ENCODE assay signal across 7 cellular contexts in genomic region chr19:4792866-4793195, GRCh38. TPM values are rescaled to one million over a fixed set of nuclear protein-coding genes. Genes with fewer than 3 reads are reported as not detected.
DNase-seq lines count a peak whose midpoint lies in the region; ATAC-seq and TF ChIP-seq lines count a peak whose summit lies in the region.
"Not testable (repeated sequence)": the region's sequence is repeated elsewhere in the genome, so short reads cannot be mapped to it uniquely, and the experiment has no call there.

No MANE protein-coding gene starts in this region.

- H3K9ac ChIP-seq in OCI-LY1 (ENCODE audit: low read length): peak overlapping the region; percentile 94
- not testable (repeated sequence) for H3K9ac ChIP-seq in mammary epithelial cell (ENCODE audit: insufficient read depth, low read length)

- CTCF ChIA-PET in activated CD8-positive, alpha-beta T cell treated with anti-CD3 and anti-CD28 coated beads for 36 hours (lab: Charles Lee): interaction anchor here (2.5 to 6.4 kb wide), 3 partner anchors 11 to 61 kb away, joined by 27 to 106 read pairs (median 28); no protein-coding TSS in a partner anchor
- CTCF ChIA-PET in mammary epithelial cell (lab: Charles Lee; ENCODE audit: low non-redundant PET): not testable (repeated sequence)

- not testable (repeated sequence) for H3K27me3 ChIP-seq in OCI-LY1 (ENCODE audit: insufficient read depth, low read length); mammary epithelial cell (ENCODE audit: insufficient read depth, low read length); sigmoid colon

- H3K4me3 ChIP-seq in GM12864 (ENCODE audit: low read depth, low read length): peak overlapping the region; percentile 95
- H3K4me3 ChIP-seq in OCI-LY1 (ENCODE audit: low read depth, low read length, poor library complexity, severe bottlenecking): peak overlapping the region; percentile 83
- H3K4me3 ChIP-seq in mammary epithelial cell (replicated peaks in 1 of 3; ENCODE audit: insufficient read depth in 1 of 3, low read depth in 2 of 3, low read length in 3 of 3): peak overlapping the region in 2 of 3 experiments; percentile 68 to 89
- H3K4me3 ChIP-seq in foreskin fibroblast (ENCODE audit: low read depth in 1 of 2, low read length in 2 of 2): peak overlapping the region; percentile 64 to 74
- H3K4me3 ChIP-seq in mucosa of descending colon: not testable (repeated sequence)
- peak overlapping the region in 3 of 4 donors; percentile 96 to 99 (median 97) for H3K4me3 ChIP-seq in sigmoid colon

- 90% methylated on average over 20 of the region's 24 CpGs for WGBS in mammary epithelial cell (ENCODE audit: low coverage, missing lambda C conversion rate)
- WGBS in sigmoid colon, 2 donors: 90 to 93% methylated on average over 24 of the region's 24 CpGs

- H3K9me3 Mint-ChIP-seq in activated CD8-positive, alpha-beta T cell treated with anti-CD3 and anti-CD28 coated beads for 36 hours: not testable (repeated sequence)

- H2AFZ ChIP-seq in OCI-LY1 (ENCODE audit: low read length); mammary epithelial cell (ENCODE audit: low read depth, low read length): not testable (repeated sequence)

- not testable (repeated sequence) for H3K27me3 Mint-ChIP-seq in activated CD8-positive, alpha-beta T cell treated with anti-CD3 and anti-CD28 coated beads for 36 hours

- POLR2A ChIA-PET in activated CD8-positive, alpha-beta T cell treated with anti-CD3 and anti-CD28 coated beads for 36 hours (lab: Charles Lee): not testable (repeated sequence)

- H3K4me3 Mint-ChIP-seq in activated CD8-positive, alpha-beta T cell treated with anti-CD3 and anti-CD28 coated beads for 36 hours: peak overlapping the region; percentile 85

- not testable (repeated sequence) for BruUV-seq in mammary epithelial cell (replicated peaks; lab: Mats Ljungman, UMichigan)

- intact Hi-C loops in activated CD8-positive, alpha-beta T cell treated with anti-CD3 and anti-CD28 coated beads for 36 hours (cut with micrococcal nuclease); mucosa of descending colon (cut with DNase I, micrococcal nuclease); sigmoid colon (cut with DNase I): not testable (repeated sequence)
- intact Hi-C loops in mammary epithelial cell (cut with micrococcal nuclease): loop anchor here (10.0 kb wide), 1 partner anchor 218 kb away; no protein-coding TSS in a partner anchor

- not testable (repeated sequence) for DNase-seq in GM12864 (ENCODE audit: low read depth); activated CD8-positive, alpha-beta T cell treated with anti-CD3 and anti-CD28 coated beads for 36 hours; mammary epithelial cell; foreskin fibroblast; sigmoid colon
- peak in 2 of 3 donors; percentile 28 to 60 for DNase-seq in mucosa of descending colon

- H3K4me1 ChIP-seq in OCI-LY1 (ENCODE audit: insufficient read depth, low read length, severe bottlenecking): peaks cover 40% of the 10 kb centered on the region
- H3K4me1 ChIP-seq in mammary epithelial cell (ENCODE audit: insufficient read depth, low read length): peaks cover 39% of the 10 kb centered on the region
- peaks cover 17% of the 10 kb centered on the region for H3K4me1 ChIP-seq in mucosa of descending colon (ENCODE audit: low read depth)
- H3K4me1 ChIP-seq in sigmoid colon: peaks cover 0 to 48% (median 36%) of the 10 kb centered on the region in 4 donors

- H3F3A ChIP-seq in OCI-LY1 (ENCODE audit: insufficient read depth, low read length): not testable (repeated sequence)

- not testable (repeated sequence) for H3K9me2 ChIP-seq in OCI-LY1 (ENCODE audit: low read depth, low read length)

- TF ChIP-seq POLR2A in sigmoid colon (IDR thresholded peaks at IDR 0.05): not testable (repeated sequence)

- peaks cover 36% of the 10 kb centered on the region for H3K36me3 Mint-ChIP-seq in activated CD8-positive, alpha-beta T cell treated with anti-CD3 and anti-CD28 coated beads for 36 hours (ENCODE audit: low read depth)

- not testable (repeated sequence) for TF ChIP-seq EP300 in sigmoid colon (IDR thresholded peaks at IDR 0.05)

- not testable (repeated sequence) for H3K27ac ChIP-seq in OCI-LY1 (ENCODE audit: low read depth, low read length, poor library complexity, severe bottlenecking); mammary epithelial cell (ENCODE audit: insufficient read depth, low read depth, low read length)
- H3K27ac ChIP-seq in sigmoid colon: peak overlapping the region in 2 of 4 donors; percentile 96

- not testable (repeated sequence) for TF ChIP-seq CTCF in GM12864 (IDR thresholded peaks at IDR 0.05; ENCODE audit: low read depth, low read length, missing control alignments); OCI-LY1 (IDR thresholded peaks at IDR 0.05; ENCODE audit: low read length); activated CD8-positive, alpha-beta T cell treated with anti-CD3 and anti-CD28 coated beads for 36 hours (IDR thresholded peaks at IDR 0.05); mammary epithelial cell (conservative IDR thresholded peaks at IDR 0.05 in 1 of 2, IDR thresholded peaks at IDR 0.05 in 1 of 2; ENCODE audit: extremely low read depth in 1 of 2, insufficient read depth in 1 of 2, low read depth in 1 of 2, low read length in 2 of 2); foreskin fibroblast (IDR thresholded peaks at IDR 0.05; ENCODE audit: low read depth, low read length); mucosa of descending colon (IDR thresholded peaks at IDR 0.05); sigmoid colon (IDR thresholded peaks at IDR 0.05)

- dilution Hi-C loops in mammary epithelial cell (cut with HindIII; ENCODE audit: low sequenced_read_pairs): not testable (repeated sequence)

- peak overlapping the region; percentile 68 for H3K27ac Mint-ChIP-seq in activated CD8-positive, alpha-beta T cell treated with anti-CD3 and anti-CD28 coated beads for 36 hours

- H3K9me3 ChIP-seq in OCI-LY1 (ENCODE audit: low read length); mammary epithelial cell (replicated peaks; ENCODE audit: insufficient read depth, low read length); mucosa of descending colon; sigmoid colon: not testable (repeated sequence)

- H3K79me2 ChIP-seq in OCI-LY1 (ENCODE audit: insufficient read depth, low read length) (peaks cover 23% of the 10 kb centered on the region), mammary epithelial cell (ENCODE audit: insufficient read depth, low read length) (peaks cover 55% of the 10 kb centered on the region)

- not testable (repeated sequence) for ATAC-seq in activated CD8-positive, alpha-beta T cell treated with anti-CD3 and anti-CD28 coated beads for 36 hours; mucosa of descending colon

- in situ Hi-C loops in mammary epithelial cell (cut with MboI; ENCODE audit: low sequenced_read_pairs in 2 of 2): loop anchor here (5.0 kb wide), 1 partner anchor 61 kb away; no protein-coding TSS in a partner anchor

- H3K36me3 ChIP-seq in OCI-LY1 (ENCODE audit: insufficient read depth, low read length) (peaks cover 52% of the 10 kb centered on the region), sigmoid colon (peaks cover 5 to 45% (median 20%) of the 10 kb centered on the region in 4 donors)
- H3K36me3 ChIP-seq in mammary epithelial cell (ENCODE audit: insufficient read depth, low read length); mucosa of descending colon (ENCODE audit: low read depth): not testable (repeated sequence)

- H4K20me1 ChIP-seq in OCI-LY1 (ENCODE audit: insufficient read depth, low read length); mammary epithelial cell (ENCODE audit: insufficient read depth, low read length): not testable (repeated sequence)

- peak overlapping the region; percentile 79 for H3K4me2 ChIP-seq in OCI-LY1 (ENCODE audit: low read length)
- H3K4me2 ChIP-seq in mammary epithelial cell (ENCODE audit: insufficient read depth, low read depth, low read length): peak overlapping the region; percentile 98

- peaks cover 30% of the 10 kb centered on the region for H3K4me1 Mint-ChIP-seq in activated CD8-positive, alpha-beta T cell treated with anti-CD3 and anti-CD28 coated beads for 36 hours (ENCODE audit: low read depth)

RNA-seq across cellular contexts. Expression of gene FEM1A, which starts 1.3 kb away (rescaled TPM):
- 10 to 100 TPM; 11.4 TPM for total RNA-seq in activated CD8-positive, alpha-beta T cell treated with anti-CD3 and anti-CD28 coated beads for 36 hours
- total RNA-seq in mammary epithelial cell (10 to 100 TPM; 12.8 to 17.5 TPM), mucosa of descending colon (10 to 100 TPM; 10.5 to 15.2 (median 11.4) TPM), sigmoid colon (10 to 100 TPM; 10.2 to 12.9 (median 11.8) TPM)
- polyA plus RNA-seq in mammary epithelial cell (6.0 TPM), sigmoid colon (1 to 10 TPM; 3.0 to 6.9 (median 5.3) TPM)
- 5.7 TPM for polyA minus RNA-seq in mammary epithelial cell

RNA-seq across cellular contexts. Expression of gene TICAM1, which starts 38.7 kb away (rescaled TPM):
- total RNA-seq in activated CD8-positive, alpha-beta T cell treated with anti-CD3 and anti-CD28 coated beads for 36 hours: 10 to 100 TPM; 17.4 to 17.5 TPM
- total RNA-seq in mammary epithelial cell (10 to 100 TPM in 1 of 2 donors, 1 to 10 TPM in 1; 4.0 to 33.3 TPM), mucosa of descending colon (10 to 100 TPM; 24.1 to 37.4 (median 26.4) TPM), sigmoid colon (1 to 10 TPM; 3.9 to 5.3 (median 4.6) TPM)
- polyA plus RNA-seq in mammary epithelial cell (2.0 TPM), sigmoid colon (10 to 100 TPM; 17.4 to 49.0 (median 20.8) TPM)
- polyA minus RNA-seq in mammary epithelial cell: 8.9 TPM
